ENCODE assay signal across 10 cellular contexts in the genomic region with DNA sequence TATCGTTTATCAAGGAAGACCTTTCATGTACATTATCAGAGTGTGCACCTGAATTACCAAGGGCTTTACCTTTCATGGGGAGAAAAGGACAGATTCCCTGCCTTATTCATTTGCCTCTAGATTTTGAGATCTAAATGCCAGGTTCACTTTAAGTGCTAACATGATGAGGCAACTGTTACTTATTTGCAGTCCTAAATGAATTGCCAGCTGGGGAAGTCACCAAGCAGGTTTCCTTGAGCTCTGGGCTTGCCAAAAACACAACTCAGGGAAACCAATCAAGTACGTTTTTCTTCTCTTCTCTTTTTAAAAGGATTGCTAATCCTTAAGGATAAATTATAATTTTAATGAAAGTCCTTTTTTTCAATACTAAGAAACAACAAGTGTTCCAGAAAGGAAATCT.
DNase-seq lines count a peak whose midpoint lies in the region; ATAC-seq and TF ChIP-seq lines count a peak whose summit lies in the region.
"Had no signal": no experiment of that assay in that cellular context is flagged by ENCODE, and none has a peak within 500 bp of the region (broad histone marks: within the 10 kb centered on the region; RNA-seq: fewer than 3 reads in every experiment).

No MANE protein-coding gene starts in this region.

- in situ Hi-C loops in IMR-90 (cut with MboI; ENCODE audit: low sequenced_read_pairs) = no loop called here

- H2BK20ac ChIP-seq in IMR-90 (ENCODE audit: low read depth, low read length) = no peak overlapping the region

- H3K9me1 ChIP-seq in IMR-90 (ENCODE audit: insufficient read depth, low read length) = peaks cover 9% of the 10 kb centered on the region

- H3K9me3 ChIP-seq in IMR-90 (ENCODE audit: control insufficient read depth, insufficient read depth, low read length) = no peaks in the 10 kb centered on the region

- no peak for TF ChIP-seq POLR2A in IMR-90 (IDR thresholded peaks at IDR 0.05; ENCODE audit: low read depth, low read length)

- WGBS in IMR-90 (ENCODE audit: extremely low coverage in 2 of 2, insufficient read length in 1 of 2), 2 experiments = no CpG with 5 or more reads among the region's 2 CpGs

- intact Hi-C loops in IMR-90 (cut with micrococcal nuclease) = loop anchor here (5.0 to 10.0 kb wide), 2 partner anchors 198 to 255 kb away; partner anchors contain the start of gene EML6
- intact Hi-C loops in dendritic cell treated with granulocyte-macrophage colony-stimulating factor and Interleukin-4, amounts not matched to agents 40 ng/mL and 50 ng/mL, for 4 days (cut with micrococcal nuclease) = no loop called here

- H3K27ac ChIP-seq in IMR-90 (ENCODE audit: insufficient read depth, low read length) = no peak overlapping the region; the same call in 1 of the 2 replicates

- dilution Hi-C loops in IMR-90 (cut with HindIII; ENCODE audit: low sequenced_read_pairs, unreplicated experiment) = no loop called here

- peaks cover 18% of the 10 kb centered on the region for H3K36me3 ChIP-seq in IMR-90 (ENCODE audit: control insufficient read depth, insufficient read depth, low read length)

- no peak overlapping the region for H4K91ac ChIP-seq in IMR-90 (ENCODE audit: insufficient read depth, low read depth, low read length)

- H3K56ac ChIP-seq in IMR-90 (ENCODE audit: extremely low read depth, insufficient read depth, low read length) = no peak overlapping the region

- H3K27me3 Mint-ChIP-seq in dendritic cell treated with granulocyte-macrophage colony-stimulating factor and Interleukin-4, amounts not matched to agents 40 ng/mL and 50 ng/mL, for 4 days = no peaks in the 10 kb centered on the region

- no peak overlapping the region for H3K4ac ChIP-seq in IMR-90 (ENCODE audit: low read depth, low read length)

- ATAC-seq in IMR-90 (ENCODE audit: low read depth) = no peak

- H2AFZ ChIP-seq in IMR-90 (replicated peaks; ENCODE audit: low read length, poor library complexity) = no peak overlapping the region

- peak overlapping the region; percentile 18 for H2BK5ac ChIP-seq in IMR-90 (ENCODE audit: low read depth, low read length, poor library complexity, severe bottlenecking)

- H3K4me1 ChIP-seq in IMR-90 (ENCODE audit: control insufficient read depth, insufficient read depth, low read length) = peaks cover 17% of the 10 kb centered on the region

- peak overlapping the region; percentile 40; the same call in 1 of the 2 replicates for H3K23ac ChIP-seq in IMR-90 (ENCODE audit: low read depth, low read length)

- TF ChIP-seq RAD21 in IMR-90 (IDR thresholded peaks at IDR 0.05; ENCODE audit: low read length) = no peak

- no peaks in the 10 kb centered on the region for H3K27me3 ChIP-seq in IMR-90 (ENCODE audit: control insufficient read depth, insufficient read depth, low read length)

- no peak overlapping the region for H3K9ac ChIP-seq in IMR-90 (ENCODE audit: low read depth, low read length)

- H4K5ac ChIP-seq in IMR-90 (ENCODE audit: low read depth, low read length) = no peak overlapping the region

- DNase-seq in Ammon's horn (ENCODE audit: low spot score) (peak; percentile 47), IMR-90 (no peak), myocyte (ENCODE audit: low read depth) (peak; percentile 45), AG08396 (ENCODE audit: low spot score) (no peak), NCI-H2107 (lab: John Stamatoyannopoulos, UW) (no peak), germinal center (ENCODE audit: low spot score) (no peak)
- DNase-seq in stimulated activated CD4-positive, alpha-beta T cell treated with anti-CD3 and anti-CD28 coated beads, Interleukin-2, amount 100 ng/mL, for 48 hours = no peak
- DNase-seq: NCI-H146, T1000 had no signal

- H3K4me2 ChIP-seq in IMR-90 (ENCODE audit: low read depth, low read length) = no peak overlapping the region

- peak overlapping the region; percentile 22 for H3K27ac Mint-ChIP-seq in dendritic cell treated with granulocyte-macrophage colony-stimulating factor and Interleukin-4, amounts not matched to agents 40 ng/mL and 50 ng/mL, for 4 days

- H3K4me3 Mint-ChIP-seq in dendritic cell treated with granulocyte-macrophage colony-stimulating factor and Interleukin-4, amounts not matched to agents 40 ng/mL and 50 ng/mL, for 4 days = no peak overlapping the region

- no peak overlapping the region for H2BK15ac ChIP-seq in IMR-90 (ENCODE audit: low read depth, low read length)

- H2AK5ac ChIP-seq in IMR-90 (ENCODE audit: low read depth, low read length) = no peak overlapping the region

- H2AK9ac ChIP-seq in IMR-90 (replicated peaks; ENCODE audit: low read depth, low read length, poor library complexity) = no peak overlapping the region

- peaks cover 96% of the 10 kb centered on the region for H4K20me1 ChIP-seq in IMR-90 (ENCODE audit: insufficient read depth, low read length)

- H3K4me1 Mint-ChIP-seq in dendritic cell treated with granulocyte-macrophage colony-stimulating factor and Interleukin-4, amounts not matched to agents 40 ng/mL and 50 ng/mL, for 4 days (ENCODE audit: low read depth) = peaks cover 43% of the 10 kb centered on the region

- H3K79me1 ChIP-seq in IMR-90 (ENCODE audit: low read depth in 1 of 2, low read length in 2 of 2) = peaks cover 0 to 64% of the 10 kb centered on the region in 2 experiments; a peak in 2 of 4 replicates

- H2BK120ac ChIP-seq in IMR-90 (ENCODE audit: low read depth, low read length) = no peak overlapping the region

- POLR2A ChIA-PET in IMR-90 (lab: Charles Lee; ENCODE audit: unreplicated experiment) = interaction anchor here (0.6 kb wide), 1 partner anchor 314 kb away, joined by 3 read pairs; no protein-coding TSS in a partner anchor

- CTCF ChIA-PET in IMR-90 (lab: Yijun Ruan, JAX) = no interaction called here

- H3K4me3 ChIP-seq in IMR-90 (ENCODE audit: insufficient read depth, low read depth, low read length) = no peak overlapping the region

- no peak for TF ChIP-seq CTCF in IMR-90 (conservative IDR thresholded peaks at IDR 0.05; ENCODE audit: low read depth, low read length)

- BruUV-seq in IMR-90 (replicated peaks; lab: Mats Ljungman, UMichigan) = no TSS peak

- no peak overlapping the region for H3K14ac ChIP-seq in IMR-90 (replicated peaks; ENCODE audit: low read depth, low read length)

- no peak overlapping the region for H3K18ac ChIP-seq in IMR-90 (ENCODE audit: low read depth, low read length)

- peaks cover 55% of the 10 kb centered on the region for H3K36me3 Mint-ChIP-seq in dendritic cell treated with granulocyte-macrophage colony-stimulating factor and Interleukin-4, amounts not matched to agents 40 ng/mL and 50 ng/mL, for 4 days (ENCODE audit: low read depth)

- H3K9me3 Mint-ChIP-seq in dendritic cell treated with granulocyte-macrophage colony-stimulating factor and Interleukin-4, amounts not matched to agents 40 ng/mL and 50 ng/mL, for 4 days = no peaks in the 10 kb centered on the region

- H4K8ac ChIP-seq in IMR-90 (ENCODE audit: low read depth in 2 of 2, low read length in 2 of 2) = no peak overlapping the region

TF ChIP-seq in IMR-90, 13 proteins besides CTCF, POLR2A, EP300 and RAD21:
- TF ChIP-seq ELK1 (IDR thresholded peaks at IDR 0.05; ENCODE audit: borderline replicate concordance, low read depth, low read length) = no peak
- no peak for TF ChIP-seq MAZ (IDR thresholded peaks at IDR 0.05; ENCODE audit: borderline replicate concordance, low read depth, low read length)
- no peak for TF ChIP-seq SMC3 (IDR thresholded peaks at IDR 0.05; ENCODE audit: low read depth, low read length)
- TF ChIP-seq RCOR1 (IDR thresholded peaks at IDR 0.05; ENCODE audit: insufficient replicate concordance, low read length) = no peak
- no peak for TF ChIP-seq USF2 (IDR thresholded peaks at IDR 0.05; ENCODE audit: low read depth, low read length)
- TF ChIP-seq RFX5 (IDR thresholded peaks at IDR 0.05; ENCODE audit: low read depth, low read length) = no peak
- TF ChIP-seq MXI1 (IDR thresholded peaks at IDR 0.05; ENCODE audit: borderline replicate concordance, low read depth, low read length) = no peak
- no peak for TF ChIP-seq FOS (IDR thresholded peaks at IDR 0.05; ENCODE audit: low read depth, low read length)
- TF ChIP-seq MAFK (IDR thresholded peaks at IDR 0.05; ENCODE audit: low read depth, low read length) = no peak
- no peak for TF ChIP-seq CEBPB (IDR thresholded peaks at IDR 0.05; ENCODE audit: low read depth, low read length)
- TF ChIP-seq BHLHE40 (IDR thresholded peaks at IDR 0.05; ENCODE audit: low read depth, low read length) = no peak

Comparison
In these comparisons a context has a peak if more than half of its experiments do, and no peak if none do; other contexts are left out.
1. DNase-seq: peak in Ammon's horn (single experiment) and myocyte (single experiment); none in IMR-90 (single experiment), AG08396 (single experiment), NCI-H2107 (single experiment), stimulated activated CD4-positive, alpha-beta T cell treated with anti-CD3 and anti-CD28 coated beads, Interleukin-2, amount 100 ng/mL, for 48 hours (0 of 2) and germinal center (single experiment).